In the genomic region with DNA sequence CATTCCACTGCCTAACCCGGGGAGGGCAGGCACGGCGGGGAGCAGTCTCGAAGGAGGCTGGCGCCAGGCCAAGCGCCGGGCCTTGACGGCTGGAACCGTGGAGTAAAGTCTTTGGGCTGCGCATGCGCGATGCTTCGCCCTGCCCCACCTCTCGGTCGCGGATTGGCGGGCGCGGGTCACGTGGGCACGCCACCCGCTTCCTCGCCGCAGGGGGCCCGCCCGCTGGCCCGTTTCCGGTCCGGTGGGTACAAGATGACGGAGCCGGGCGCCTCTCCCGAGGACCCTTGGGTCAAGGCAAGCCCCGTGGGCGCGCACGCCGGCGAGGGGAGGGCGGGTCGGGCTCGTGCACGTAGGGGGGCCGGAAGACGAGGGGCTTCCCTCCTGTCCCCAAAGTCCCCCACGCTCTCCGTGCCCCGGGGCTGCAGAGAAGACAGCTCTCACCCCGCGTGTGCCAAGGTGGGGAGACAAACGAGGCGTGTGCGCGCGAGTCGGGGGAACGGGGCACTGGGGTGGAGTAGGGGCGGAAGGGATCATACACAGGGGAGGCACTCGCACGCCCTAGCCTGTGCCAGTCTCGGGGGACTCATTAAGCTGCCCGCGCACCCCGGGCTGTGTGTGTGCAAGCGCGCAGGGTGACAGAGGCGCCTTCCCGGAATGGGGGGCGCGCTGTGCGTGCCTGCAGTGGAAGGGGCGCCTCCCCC, we compare ENCODE assay signal across 1 cellular context.
TF ChIP-seq lines count a peak whose summit lies in the region.

MLX (plus strand) TSS at position 228 of the 701 bp plus-strand sequence; CDS start at position 253, 25 bp downstream.

TF ChIP-seq in HepG2, 621 proteins besides CTCF, POLR2A, EP300 and RAD21 (continued from another document and continues in another):
- TF ChIP-seq, protein P1, sequence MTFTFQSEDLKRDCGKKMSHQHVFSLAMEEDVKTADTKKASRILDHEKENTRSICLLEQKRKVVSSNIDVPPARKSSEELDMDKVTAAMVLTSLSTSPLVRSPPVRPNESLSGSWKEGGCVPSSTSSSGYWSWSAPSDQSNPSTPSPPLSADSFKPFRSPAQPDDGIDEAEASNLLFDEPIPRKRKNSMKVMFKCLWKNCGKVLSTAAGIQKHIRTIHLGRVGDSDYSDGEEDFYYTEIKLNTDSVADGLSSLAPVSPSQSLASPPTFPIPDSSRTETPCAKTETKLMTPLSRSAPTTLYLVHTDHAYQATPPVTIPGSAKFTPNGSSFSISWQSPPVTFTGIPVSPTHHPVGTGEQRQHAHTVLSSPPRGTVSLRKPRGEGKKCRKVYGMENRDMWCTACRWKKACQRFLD (CRISPR knock-in tag; IDR thresholded peaks at IDR 0.05; ENCODE audit: borderline replicate concordance): peak; percentile 87; the same call in 1 of the 2 replicates
- TF ChIP-seq MIER2 (CRISPR knock-in tag; IDR thresholded peaks at IDR 0.05) (no peak), ZBTB38 (CRISPR knock-in tag; IDR thresholded peaks at IDR 0.05) (no peak; the same call in 1 of the 2 replicates), ZNF230 (CRISPR knock-in tag; IDR thresholded peaks at IDR 0.05) (peak; percentile 98; the same call in 1 of the 2 replicates), DR1 (CRISPR knock-in tag; IDR thresholded peaks at IDR 0.05) (peak; percentile 51), ZFP62 (CRISPR knock-in tag; IDR thresholded peaks at IDR 0.05) (no peak), ZNF329 (CRISPR knock-in tag; IDR thresholded peaks at IDR 0.05; ENCODE audit: low read depth) (peak; percentile 46; the same call in 1 of the 2 replicates), SAFB2 (CRISPR knock-in tag; IDR thresholded peaks at IDR 0.05; ENCODE audit: borderline replicate concordance, low read depth) (no peak; the same call in 1 of the 2 replicates), HDAC2 (CRISPR knock-in tag; IDR thresholded peaks at IDR 0.05) (peak; percentile 89), ATF7-NPFF (CRISPR knock-in tag; IDR thresholded peaks at IDR 0.05; ENCODE audit: low read depth) (peak; percentile 92), PRDM4 (CRISPR knock-in tag; IDR thresholded peaks at IDR 0.05; ENCODE audit: borderline replicate concordance) (0 out of 2 replicates have a peak, but pooled peaks have one; percentile 58), ZNF720 (CRISPR knock-in tag; IDR thresholded peaks at IDR 0.05) (no peak), ZNF564 (CRISPR knock-in tag; IDR thresholded peaks at IDR 0.05) (no peak), CREB3 (CRISPR knock-in tag; IDR thresholded peaks at IDR 0.05) (0 out of 2 replicates have a peak, but pooled peaks have one; percentile 72), KMT2A (CRISPR knock-in tag; IDR thresholded peaks at IDR 0.05) (peak; percentile 77), AGO2 (optimal IDR thresholded peaks at IDR 0.05; ENCODE audit: low read depth, low read length) (peak; percentile 99), TOE1 (CRISPR knock-in tag; IDR thresholded peaks at IDR 0.05) (no peak), ZNF263 (CRISPR knock-in tag; IDR thresholded peaks at IDR 0.05) (no peak), RELA (CRISPR knock-in tag; IDR thresholded peaks at IDR 0.05) (no peak; the same call in none of the 2 replicates), THRA (CRISPR knock-in tag; IDR thresholded peaks at IDR 0.05; ENCODE audit: borderline replicate concordance) (peak; percentile 39; the same call in 1 of the 2 replicates), CREB1 (IDR thresholded peaks at IDR 0.05) (peak; percentile 64), CREB1 (CRISPR knock-in tag; IDR thresholded peaks at IDR 0.05) (no peak), ZNF569 (CRISPR knock-in tag; IDR thresholded peaks at IDR 0.05; ENCODE audit: borderline replicate concordance) (no peak), ZNF354B (CRISPR knock-in tag; IDR thresholded peaks at IDR 0.05) (peak; percentile 92; the same call in 1 of the 2 replicates)
- TF ChIP-seq, protein P2, sequence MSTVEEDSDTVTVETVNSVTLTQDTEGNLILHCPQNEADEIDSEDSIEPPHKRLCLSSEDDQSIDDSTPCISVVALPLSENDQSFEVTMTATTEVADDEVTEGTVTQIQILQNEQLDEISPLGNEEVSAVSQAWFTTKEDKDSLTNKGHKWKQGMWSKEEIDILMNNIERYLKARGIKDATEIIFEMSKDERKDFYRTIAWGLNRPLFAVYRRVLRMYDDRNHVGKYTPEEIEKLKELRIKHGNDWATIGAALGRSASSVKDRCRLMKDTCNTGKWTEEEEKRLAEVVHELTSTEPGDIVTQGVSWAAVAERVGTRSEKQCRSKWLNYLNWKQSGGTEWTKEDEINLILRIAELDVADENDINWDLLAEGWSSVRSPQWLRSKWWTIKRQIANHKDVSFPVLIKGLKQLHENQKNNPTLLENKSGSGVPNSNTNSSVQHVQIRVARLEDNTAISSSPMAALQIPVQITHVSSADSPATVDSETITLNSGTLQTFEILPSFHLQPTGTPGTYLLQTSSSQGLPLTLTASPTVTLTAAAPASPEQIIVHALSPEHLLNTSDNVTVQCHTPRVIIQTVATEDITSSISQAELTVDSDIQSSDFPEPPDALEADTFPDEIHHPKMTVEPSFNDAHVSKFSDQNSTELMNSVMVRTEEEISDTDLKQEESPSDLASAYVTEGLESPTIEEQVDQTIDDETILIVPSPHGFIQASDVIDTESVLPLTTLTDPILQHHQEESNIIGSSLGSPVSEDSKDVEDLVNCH (CRISPR knock-in tag; IDR thresholded peaks at IDR 0.05): 0 out of 2 replicates have a peak, but pooled peaks have one; percentile 92
- TF ChIP-seq, protein P3, sequence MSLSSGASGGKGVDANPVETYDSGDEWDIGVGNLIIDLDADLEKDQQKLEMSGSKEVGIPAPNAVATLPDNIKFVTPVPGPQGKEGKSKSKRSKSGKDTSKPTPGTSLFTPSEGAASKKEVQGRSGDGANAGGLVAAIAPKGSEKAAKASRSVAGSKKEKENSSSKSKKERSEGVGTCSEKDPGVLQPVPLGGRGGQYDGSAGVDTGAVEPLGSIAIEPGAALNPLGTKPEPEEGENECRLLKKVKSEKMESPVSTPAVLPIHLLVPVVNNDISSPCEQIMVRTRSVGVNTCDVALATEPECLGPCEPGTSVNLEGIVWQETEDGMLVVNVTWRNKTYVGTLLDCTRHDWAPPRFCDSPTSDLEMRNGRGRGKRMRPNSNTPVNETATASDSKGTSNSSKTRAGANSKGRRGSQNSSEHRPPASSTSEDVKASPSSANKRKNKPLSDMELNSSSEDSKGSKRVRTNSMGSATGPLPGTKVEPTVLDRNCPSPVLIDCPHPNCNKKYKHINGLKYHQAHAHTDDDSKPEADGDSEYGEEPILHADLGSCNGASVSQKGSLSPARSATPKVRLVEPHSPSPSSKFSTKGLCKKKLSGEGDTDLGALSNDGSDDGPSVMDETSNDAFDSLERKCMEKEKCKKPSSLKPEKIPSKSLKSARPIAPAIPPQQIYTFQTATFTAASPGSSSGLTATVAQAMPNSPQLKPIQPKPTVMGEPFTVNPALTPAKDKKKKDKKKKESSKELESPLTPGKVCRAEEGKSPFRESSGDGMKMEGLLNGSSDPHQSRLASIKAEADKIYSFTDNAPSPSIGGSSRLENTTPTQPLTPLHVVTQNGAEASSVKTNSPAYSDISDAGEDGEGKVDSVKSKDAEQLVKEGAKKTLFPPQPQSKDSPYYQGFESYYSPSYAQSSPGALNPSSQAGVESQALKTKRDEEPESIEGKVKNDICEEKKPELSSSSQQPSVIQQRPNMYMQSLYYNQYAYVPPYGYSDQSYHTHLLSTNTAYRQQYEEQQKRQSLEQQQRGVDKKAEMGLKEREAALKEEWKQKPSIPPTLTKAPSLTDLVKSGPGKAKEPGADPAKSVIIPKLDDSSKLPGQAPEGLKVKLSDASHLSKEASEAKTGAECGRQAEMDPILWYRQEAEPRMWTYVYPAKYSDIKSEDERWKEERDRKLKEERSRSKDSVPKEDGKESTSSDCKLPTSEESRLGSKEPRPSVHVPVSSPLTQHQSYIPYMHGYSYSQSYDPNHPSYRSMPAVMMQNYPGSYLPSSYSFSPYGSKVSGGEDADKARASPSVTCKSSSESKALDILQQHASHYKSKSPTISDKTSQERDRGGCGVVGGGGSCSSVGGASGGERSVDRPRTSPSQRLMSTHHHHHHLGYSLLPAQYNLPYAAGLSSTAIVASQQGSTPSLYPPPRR (CRISPR knock-in tag; IDR thresholded peaks at IDR 0.05; ENCODE audit: borderline replicate concordance): peak; percentile 78
- TF ChIP-seq, protein P4, sequence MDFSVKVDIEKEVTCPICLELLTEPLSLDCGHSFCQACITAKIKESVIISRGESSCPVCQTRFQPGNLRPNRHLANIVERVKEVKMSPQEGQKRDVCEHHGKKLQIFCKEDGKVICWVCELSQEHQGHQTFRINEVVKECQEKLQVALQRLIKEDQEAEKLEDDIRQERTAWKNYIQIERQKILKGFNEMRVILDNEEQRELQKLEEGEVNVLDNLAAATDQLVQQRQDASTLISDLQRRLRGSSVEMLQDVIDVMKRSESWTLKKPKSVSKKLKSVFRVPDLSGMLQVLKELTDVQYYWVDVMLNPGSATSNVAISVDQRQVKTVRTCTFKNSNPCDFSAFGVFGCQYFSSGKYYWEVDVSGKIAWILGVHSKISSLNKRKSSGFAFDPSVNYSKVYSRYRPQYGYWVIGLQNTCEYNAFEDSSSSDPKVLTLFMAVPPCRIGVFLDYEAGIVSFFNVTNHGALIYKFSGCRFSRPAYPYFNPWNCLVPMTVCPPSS (IDR thresholded peaks at IDR 0.05): no peak
- TF ChIP-seq, protein P5, sequence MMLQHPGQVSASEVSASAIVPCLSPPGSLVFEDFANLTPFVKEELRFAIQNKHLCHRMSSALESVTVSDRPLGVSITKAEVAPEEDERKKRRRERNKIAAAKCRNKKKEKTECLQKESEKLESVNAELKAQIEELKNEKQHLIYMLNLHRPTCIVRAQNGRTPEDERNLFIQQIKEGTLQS (CRISPR knock-in tag; IDR thresholded peaks at IDR 0.05): peak; percentile 25
- TF ChIP-seq, protein P6, sequence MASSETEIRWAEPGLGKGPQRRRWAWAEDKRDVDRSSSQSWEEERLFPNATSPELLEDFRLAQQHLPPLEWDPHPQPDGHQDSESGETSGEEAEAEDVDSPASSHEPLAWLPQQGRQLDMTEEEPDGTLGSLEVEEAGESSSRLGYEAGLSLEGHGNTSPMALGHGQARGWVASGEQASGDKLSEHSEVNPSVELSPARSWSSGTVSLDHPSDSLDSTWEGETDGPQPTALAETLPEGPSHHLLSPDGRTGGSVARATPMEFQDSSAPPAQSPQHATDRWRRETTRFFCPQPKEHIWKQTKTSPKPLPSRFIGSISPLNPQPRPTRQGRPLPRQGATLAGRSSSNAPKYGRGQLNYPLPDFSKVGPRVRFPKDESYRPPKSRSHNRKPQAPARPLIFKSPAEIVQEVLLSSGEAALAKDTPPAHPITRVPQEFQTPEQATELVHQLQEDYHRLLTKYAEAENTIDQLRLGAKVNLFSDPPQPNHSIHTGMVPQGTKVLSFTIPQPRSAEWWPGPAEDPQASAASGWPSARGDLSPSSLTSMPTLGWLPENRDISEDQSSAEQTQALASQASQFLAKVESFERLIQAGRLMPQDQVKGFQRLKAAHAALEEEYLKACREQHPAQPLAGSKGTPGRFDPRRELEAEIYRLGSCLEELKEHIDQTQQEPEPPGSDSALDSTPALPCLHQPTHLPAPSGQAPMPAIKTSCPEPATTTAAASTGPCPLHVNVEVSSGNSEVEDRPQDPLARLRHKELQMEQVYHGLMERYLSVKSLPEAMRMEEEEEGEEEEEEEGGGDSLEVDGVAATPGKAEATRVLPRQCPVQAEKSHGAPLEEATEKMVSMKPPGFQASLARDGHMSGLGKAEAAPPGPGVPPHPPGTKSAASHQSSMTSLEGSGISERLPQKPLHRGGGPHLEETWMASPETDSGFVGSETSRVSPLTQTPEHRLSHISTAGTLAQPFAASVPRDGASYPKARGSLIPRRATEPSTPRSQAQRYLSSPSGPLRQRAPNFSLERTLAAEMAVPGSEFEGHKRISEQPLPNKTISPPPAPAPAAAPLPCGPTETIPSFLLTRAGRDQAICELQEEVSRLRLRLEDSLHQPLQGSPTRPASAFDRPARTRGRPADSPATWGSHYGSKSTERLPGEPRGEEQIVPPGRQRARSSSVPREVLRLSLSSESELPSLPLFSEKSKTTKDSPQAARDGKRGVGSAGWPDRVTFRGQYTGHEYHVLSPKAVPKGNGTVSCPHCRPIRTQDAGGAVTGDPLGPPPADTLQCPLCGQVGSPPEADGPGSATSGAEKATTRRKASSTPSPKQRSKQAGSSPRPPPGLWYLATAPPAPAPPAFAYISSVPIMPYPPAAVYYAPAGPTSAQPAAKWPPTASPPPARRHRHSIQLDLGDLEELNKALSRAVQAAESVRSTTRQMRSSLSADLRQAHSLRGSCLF (CRISPR knock-in tag; IDR thresholded peaks at IDR 0.05; ENCODE audit: borderline replicate concordance): no peak
